In genomic region chr17:2438823-2439222, GRCh38 we compare ENCODE assay signal across 1 cellular context.
TF ChIP-seq lines count a peak whose summit lies in the region.

No MANE protein-coding gene starts in this region.

TF ChIP-seq in HEK293T, 16 proteins besides CTCF, POLR2A, EP300 and RAD21:
- no peak for TF ChIP-seq ARNT (IDR thresholded peaks at IDR 0.05)
